In the genomic region with DNA sequence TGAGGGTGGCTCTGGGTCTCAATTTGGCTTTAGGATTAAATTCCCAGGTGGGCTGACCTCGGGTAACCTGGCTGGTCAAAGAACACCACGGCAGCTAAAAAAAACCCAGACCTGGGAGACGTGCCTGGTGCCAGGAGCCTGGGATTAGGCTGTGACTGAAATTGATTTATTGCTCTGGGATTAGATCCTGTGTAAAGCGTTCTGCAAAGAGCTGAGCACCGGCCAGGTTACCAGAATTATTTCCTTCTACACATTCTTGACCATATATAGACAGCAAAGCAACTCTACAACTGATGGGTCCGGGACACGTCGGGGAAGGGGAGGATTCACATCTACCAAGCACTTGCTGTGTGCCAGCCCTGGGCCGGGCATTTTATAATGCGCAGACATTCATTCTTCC, we compare ENCODE assay signal across 21 cellular contexts. TPM values are rescaled to one million over a fixed set of nuclear protein-coding genes. Genes with fewer than 3 reads are reported as not detected.
DNase-seq lines count a peak whose midpoint lies in the region; ATAC-seq, FAIRE-seq and TF ChIP-seq lines count a peak whose summit lies in the region.
"Had no signal": no experiment of that assay in that cellular context is flagged by ENCODE, and none has a peak within 500 bp of the region (broad histone marks: within the 10 kb centered on the region; RNA-seq: fewer than 3 reads in every experiment).

No MANE protein-coding gene starts in this region.

- peak overlapping the region; percentile 80 to 95 for H3K27ac ChIP-seq in small intestine (ENCODE audit: low read depth in 1 of 2, low read length in 1 of 2)
- H3K27ac ChIP-seq in colonic mucosa: no peak overlapping the region
- H3K27ac ChIP-seq: adrenal gland, foreskin keratinocyte had no signal

- in situ Hi-C loops in G401 (cut with HindIII; ENCODE audit: low sequenced_read_pairs): no loop called here

- H3K9ac ChIP-seq in colonic mucosa (ENCODE audit: low read depth in 2 of 2, low read length in 2 of 2): no peak overlapping the region
- H3K9ac ChIP-seq: SK-N-SH had no signal

- intact Hi-C loops in colonic mucosa (cut with DNase I): no loop called here

- H3K4me1 ChIP-seq in small intestine (ENCODE audit: control insufficient read depth in 2 of 2, insufficient read depth in 1 of 2, low read depth in 1 of 2, low read length in 1 of 2) (peaks cover 0 to 11% of the 10 kb centered on the region in 2 donors), colonic mucosa (no peaks in the 10 kb centered on the region)
- H3K4me1 ChIP-seq: foreskin keratinocyte had no signal

- peak; percentile 91 for ATAC-seq in left lobe of liver
- ATAC-seq in HG03342 (IDR thresholded peaks at IDR 0.05; ENCODE audit: unreplicated experiment): no peak
- ATAC-seq: foreskin keratinocyte; stimulated activated effector memory CD8-positive, alpha-beta T cell treated with anti-CD3 and anti-CD28 coated beads, Interleukin-12 subunit alpha, Interleukin-12 subunit beta, amount 100 ng/mL, for 72 hours had no signal

- no peak for FAIRE-seq in small intestine (lab: Jason Lieb, UNC)

- H3K27me3 ChIP-seq in small intestine (ENCODE audit: control insufficient read depth in 2 of 2, insufficient read depth in 2 of 2, low read length in 2 of 2) (no peaks in the 10 kb centered on the region), colonic mucosa (no peaks in the 10 kb centered on the region)
- H3K27me3 ChIP-seq: adrenal gland, foreskin keratinocyte had no signal

- peaks cover 0 to 2% of the 10 kb centered on the region in 2 donors for H3K36me3 ChIP-seq in small intestine (ENCODE audit: control insufficient read depth in 2 of 2, insufficient read depth in 2 of 2, low read length in 2 of 2)
- H3K36me3 ChIP-seq in colonic mucosa: no peaks in the 10 kb centered on the region

- no peaks in the 10 kb centered on the region for H3K9me3 ChIP-seq in small intestine (ENCODE audit: control insufficient read depth, low read depth)
- H3K9me3 ChIP-seq in colonic mucosa: no peaks in the 10 kb centered on the region
- H3K9me3 ChIP-seq: adrenal gland, SK-N-SH had no signal

- DNase-seq in G401 (ENCODE audit: low spot score) (peak; percentile 24), SK-N-DZ (ENCODE audit: low spot score) (peak; percentile 15), left lobe of liver (ENCODE audit: low spot score) (peak; percentile 50), small intestine (peak; percentile 96), SIG-M5 treated with dmso at 0.1 percent for 504 hours (lab: John Stamatoyannopoulos, UW; ENCODE audit: unreplicated experiment) (no peak), colonic mucosa (no peak), occipital lobe (lab: John Stamatoyannopoulos, UW) (no peak)
- DNase-seq: activated CD4-positive, alpha-beta T cell treated with anti-CD3 and anti-CD28 coated beads for 1 hour; activated effector memory CD4-positive, alpha-beta T cell treated with Interleukin-2 at 50 U/mL for 16 hours; CD4-positive, alpha-beta memory T cell; DND-41; foreskin keratinocyte; MV-4-11; NCI-H2081 treated with DMSO at 0.1 percent for 48 hours; NCI-H526; SK-N-SH; T-helper 9 cell; trophoblast cell had no signal

- no peak overlapping the region for H3K4me3 ChIP-seq in small intestine (ENCODE audit: low read depth in 1 of 2, low read length in 2 of 2)
- no peak overlapping the region for H3K4me3 ChIP-seq in colonic mucosa
- H3K4me3 ChIP-seq: adrenal gland had no signal

- no peak for TF ChIP-seq CTCF in colonic mucosa (IDR thresholded peaks at IDR 0.05)

- 10 to 52% (median 48%) methylated on average over 10 of the region's 10 CpGs for WGBS in small intestine, 3 donors

RNA-seq across cellular contexts. Expression of a gene that starts 45.2 kb away (rescaled TPM):
- 10.1 and 12.6 TPM in 2 replicates for total RNA-seq in G401 (2014; rRNA removed; shearing (Covaris generic))
- 0.44 TPM in 1 of 2 replicates, not detected in the other for polyA plus RNA-seq in SK-N-DZ (2014; cell fraction: cytosol; rRNA removed)
- polyA plus RNA-seq in SK-N-DZ (2014; cell fraction: nucleus; rRNA removed): 0.77 TPM in 1 of 2 replicates, not detected in the other
- 9.8 TPM for total RNA-seq in left lobe of liver
- polyA plus RNA-seq in small intestine: 10 to 100 TPM; 28.6 to 59.0 (median 45.4) TPM
- total RNA-seq in colonic mucosa: 10 to 100 TPM; 26.9 to 44.1 TPM
- 0.31 TPM for total RNA-seq in occipital lobe

Comparison
In these comparisons a context has a peak if more than half of its experiments do, and no peak if none do; other contexts are left out.
1. DNase-seq: peak in G401 (single experiment), SK-N-DZ (single experiment), left lobe of liver (single experiment) and small intestine (single experiment); none in SIG-M5 treated with dmso at 0.1 percent for 504 hours (single experiment), colonic mucosa (single experiment) and occipital lobe (single experiment).